In the genomic region with DNA sequence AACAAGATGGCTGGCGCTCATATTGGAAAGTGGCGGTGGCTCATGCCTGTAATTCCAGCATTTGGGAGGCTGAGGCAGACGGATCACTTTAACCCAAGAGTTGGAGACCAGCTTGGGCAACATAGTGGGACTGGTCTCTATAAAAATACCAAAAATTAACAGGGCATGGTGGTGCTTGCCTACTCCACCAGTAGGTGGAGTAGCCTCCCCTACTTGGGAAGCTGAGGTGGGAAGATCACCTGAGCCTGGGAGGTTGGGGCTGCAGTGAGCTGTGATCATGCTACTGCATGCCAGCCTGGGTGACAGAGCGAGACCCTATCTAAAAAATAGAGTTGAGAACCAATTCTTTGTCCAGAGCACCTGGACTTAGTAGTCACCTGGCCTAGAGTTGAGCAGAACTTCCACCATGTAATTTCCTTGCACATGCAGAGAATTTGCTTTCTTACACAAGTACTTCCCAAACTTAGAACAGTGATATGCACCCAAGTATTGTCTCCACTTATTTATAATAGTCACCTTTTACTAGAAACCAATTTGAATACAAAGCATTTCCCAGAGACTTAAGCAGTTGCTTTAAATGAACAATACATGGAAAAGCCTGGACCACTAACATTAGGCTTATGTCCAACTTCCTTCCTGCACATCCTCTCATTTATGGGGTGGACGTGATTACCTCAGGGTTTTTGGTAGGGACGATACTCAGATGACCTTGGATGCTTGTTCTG, we compare ENCODE assay signal across 1 cellular context.
TF ChIP-seq lines count a peak whose summit lies in the region.

No MANE protein-coding gene starts in this region.

TF ChIP-seq in GM23338, 12 proteins besides CTCF, POLR2A, EP300 and RAD21:
- TF ChIP-seq, protein P1, sequence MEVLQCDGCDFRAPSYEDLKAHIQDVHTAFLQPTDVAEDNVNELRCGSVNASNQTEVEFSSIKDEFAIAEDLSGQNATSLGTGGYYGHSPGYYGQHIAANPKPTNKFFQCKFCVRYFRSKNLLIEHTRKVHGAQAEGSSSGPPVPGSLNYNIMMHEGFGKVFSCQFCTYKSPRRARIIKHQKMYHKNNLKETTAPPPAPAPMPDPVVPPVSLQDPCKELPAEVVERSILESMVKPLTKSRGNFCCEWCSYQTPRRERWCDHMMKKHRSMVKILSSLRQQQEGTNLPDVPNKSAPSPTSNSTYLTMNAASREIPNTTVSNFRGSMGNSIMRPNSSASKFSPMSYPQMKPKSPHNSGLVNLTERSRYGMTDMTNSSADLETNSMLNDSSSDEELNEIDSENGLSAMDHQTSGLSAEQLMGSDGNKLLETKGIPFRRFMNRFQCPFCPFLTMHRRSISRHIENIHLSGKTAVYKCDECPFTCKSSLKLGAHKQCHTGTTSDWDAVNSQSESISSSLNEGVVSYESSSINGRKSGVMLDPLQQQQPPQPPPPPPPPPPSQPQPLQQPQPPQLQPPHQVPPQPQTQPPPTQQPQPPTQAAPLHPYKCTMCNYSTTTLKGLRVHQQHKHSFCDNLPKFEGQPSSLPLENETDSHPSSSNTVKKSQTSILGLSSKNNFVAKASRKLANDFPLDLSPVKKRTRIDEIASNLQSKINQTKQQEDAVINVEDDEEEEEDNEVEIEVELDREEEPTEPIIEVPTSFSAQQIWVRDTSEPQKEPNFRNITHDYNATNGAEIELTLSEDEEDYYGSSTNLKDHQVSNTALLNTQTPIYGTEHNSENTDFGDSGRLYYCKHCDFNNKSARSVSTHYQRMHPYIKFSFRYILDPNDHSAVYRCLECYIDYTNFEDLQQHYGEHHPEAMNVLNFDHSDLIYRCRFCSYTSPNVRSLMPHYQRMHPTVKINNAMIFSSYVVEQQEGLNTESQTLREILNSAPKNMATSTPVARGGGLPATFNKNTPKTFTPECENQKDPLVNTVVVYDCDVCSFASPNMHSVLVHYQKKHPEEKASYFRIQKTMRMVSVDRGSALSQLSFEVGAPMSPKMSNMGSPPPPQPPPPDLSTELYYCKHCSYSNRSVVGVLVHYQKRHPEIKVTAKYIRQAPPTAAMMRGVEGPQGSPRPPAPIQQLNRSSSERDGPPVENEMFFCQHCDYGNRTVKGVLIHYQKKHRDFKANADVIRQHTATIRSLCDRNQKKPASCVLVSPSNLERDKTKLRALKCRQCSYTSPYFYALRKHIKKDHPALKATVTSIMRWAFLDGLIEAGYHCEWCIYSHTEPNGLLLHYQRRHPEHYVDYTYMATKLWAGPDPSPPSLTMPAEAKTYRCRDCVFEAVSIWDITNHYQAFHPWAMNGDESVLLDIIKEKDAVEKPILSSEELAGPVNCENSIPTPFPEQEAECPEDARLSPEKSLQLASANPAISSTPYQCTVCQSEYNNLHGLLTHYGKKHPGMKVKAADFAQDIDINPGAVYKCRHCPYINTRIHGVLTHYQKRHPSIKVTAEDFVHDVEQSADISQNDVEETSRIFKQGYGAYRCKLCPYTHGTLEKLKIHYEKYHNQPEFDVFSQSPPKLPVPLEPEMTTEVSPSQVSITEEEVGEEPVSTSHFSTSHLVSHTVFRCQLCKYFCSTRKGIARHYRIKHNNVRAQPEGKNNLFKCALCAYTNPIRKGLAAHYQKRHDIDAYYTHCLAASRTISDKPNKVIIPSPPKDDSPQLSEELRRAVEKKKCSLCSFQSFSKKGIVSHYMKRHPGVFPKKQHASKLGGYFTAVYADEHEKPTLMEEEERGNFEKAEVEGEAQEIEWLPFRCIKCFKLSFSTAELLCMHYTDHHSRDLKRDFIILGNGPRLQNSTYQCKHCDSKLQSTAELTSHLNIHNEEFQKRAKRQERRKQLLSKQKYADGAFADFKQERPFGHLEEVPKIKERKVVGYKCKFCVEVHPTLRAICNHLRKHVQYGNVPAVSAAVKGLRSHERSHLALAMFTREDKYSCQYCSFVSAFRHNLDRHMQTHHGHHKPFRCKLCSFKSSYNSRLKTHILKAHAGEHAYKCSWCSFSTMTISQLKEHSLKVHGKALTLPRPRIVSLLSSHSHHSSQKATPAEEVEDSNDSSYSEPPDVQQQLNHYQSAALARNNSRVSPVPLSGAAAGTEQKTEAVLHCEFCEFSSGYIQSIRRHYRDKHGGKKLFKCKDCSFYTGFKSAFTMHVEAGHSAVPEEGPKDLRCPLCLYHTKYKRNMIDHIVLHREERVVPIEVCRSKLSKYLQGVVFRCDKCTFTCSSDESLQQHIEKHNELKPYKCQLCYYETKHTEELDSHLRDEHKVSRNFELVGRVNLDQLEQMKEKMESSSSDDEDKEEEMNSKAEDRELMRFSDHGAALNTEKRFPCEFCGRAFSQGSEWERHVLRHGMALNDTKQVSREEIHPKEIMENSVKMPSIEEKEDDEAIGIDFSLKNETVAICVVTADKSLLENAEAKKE (CRISPR knock-in tag; IDR thresholded peaks at IDR 0.05) = 0 out of 2 replicates have a peak, but pooled peaks have one; percentile 11
- TF ChIP-seq, protein P2, sequence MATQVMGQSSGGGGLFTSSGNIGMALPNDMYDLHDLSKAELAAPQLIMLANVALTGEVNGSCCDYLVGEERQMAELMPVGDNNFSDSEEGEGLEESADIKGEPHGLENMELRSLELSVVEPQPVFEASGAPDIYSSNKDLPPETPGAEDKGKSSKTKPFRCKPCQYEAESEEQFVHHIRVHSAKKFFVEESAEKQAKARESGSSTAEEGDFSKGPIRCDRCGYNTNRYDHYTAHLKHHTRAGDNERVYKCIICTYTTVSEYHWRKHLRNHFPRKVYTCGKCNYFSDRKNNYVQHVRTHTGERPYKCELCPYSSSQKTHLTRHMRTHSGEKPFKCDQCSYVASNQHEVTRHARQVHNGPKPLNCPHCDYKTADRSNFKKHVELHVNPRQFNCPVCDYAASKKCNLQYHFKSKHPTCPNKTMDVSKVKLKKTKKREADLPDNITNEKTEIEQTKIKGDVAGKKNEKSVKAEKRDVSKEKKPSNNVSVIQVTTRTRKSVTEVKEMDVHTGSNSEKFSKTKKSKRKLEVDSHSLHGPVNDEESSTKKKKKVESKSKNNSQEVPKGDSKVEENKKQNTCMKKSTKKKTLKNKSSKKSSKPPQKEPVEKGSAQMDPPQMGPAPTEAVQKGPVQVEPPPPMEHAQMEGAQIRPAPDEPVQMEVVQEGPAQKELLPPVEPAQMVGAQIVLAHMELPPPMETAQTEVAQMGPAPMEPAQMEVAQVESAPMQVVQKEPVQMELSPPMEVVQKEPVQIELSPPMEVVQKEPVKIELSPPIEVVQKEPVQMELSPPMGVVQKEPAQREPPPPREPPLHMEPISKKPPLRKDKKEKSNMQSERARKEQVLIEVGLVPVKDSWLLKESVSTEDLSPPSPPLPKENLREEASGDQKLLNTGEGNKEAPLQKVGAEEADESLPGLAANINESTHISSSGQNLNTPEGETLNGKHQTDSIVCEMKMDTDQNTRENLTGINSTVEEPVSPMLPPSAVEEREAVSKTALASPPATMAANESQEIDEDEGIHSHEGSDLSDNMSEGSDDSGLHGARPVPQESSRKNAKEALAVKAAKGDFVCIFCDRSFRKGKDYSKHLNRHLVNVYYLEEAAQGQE (IDR thresholded peaks at IDR 0.05; ENCODE audit: unreplicated experiment) = no peak
